ENCODE assay signal across 8 cellular contexts in the genomic region with DNA sequence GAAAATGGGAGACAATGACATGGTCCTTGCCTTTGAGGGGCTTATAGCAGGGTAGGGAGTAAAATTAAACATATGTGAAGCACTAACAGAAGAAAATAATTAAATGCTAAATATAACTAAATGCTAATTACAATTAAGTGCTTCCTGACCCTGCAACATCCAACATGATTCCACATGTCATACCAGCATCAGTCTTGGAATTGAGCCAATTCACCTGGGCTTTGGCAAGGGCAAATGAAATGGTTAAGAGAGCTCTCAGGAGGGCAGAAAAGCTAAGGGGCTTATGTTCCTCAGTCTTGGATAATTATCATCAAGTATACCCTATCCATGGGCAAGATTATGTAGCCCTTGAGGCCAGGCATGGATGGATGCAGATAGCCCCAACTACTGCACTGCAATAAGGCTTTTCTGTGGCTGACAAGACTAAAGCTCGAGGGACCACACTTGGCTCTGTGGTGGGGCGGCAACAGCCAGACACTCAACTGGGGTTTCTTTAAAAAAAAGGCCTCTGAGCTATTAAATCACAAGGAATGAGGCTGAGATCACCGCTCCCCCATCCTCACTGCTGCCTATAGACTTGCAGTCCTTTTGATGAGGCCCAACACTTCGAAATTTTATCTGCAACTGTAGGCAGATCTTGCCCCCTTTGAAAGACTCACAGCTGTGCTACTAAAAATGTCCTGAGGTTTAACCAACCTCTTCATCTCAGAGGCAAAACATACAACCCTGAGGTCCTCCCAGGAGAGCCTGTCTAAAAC. TPM values are rescaled to one million over a fixed set of nuclear protein-coding genes. Genes with fewer than 3 reads are reported as not detected.
DNase-seq lines count a peak whose midpoint lies in the region; ATAC-seq and TF ChIP-seq lines count a peak whose summit lies in the region.

No MANE protein-coding gene starts in this region.

- H3K27me3 ChIP-seq in BE2C: no peaks in the 10 kb centered on the region

- TF ChIP-seq CTCF in BE2C (IDR thresholded peaks at IDR 0.05; ENCODE audit: low read depth, low read length): no peak

- peak overlapping the region; percentile 100 for H3K27ac ChIP-seq in cingulate gyrus (ENCODE audit: low read depth, low read length)

- no peak for ATAC-seq in GM18502 (IDR thresholded peaks at IDR 0.05; ENCODE audit: poor library complexity, unreplicated experiment)
- ATAC-seq in GM21825 (IDR thresholded peaks at IDR 0.05; ENCODE audit: unreplicated experiment): no peak

- H3K36me3 ChIP-seq in BE2C: peaks cover 45% of the 10 kb centered on the region

- DNase-seq in BE2C (no peak), NCI-H1436 (lab: John Stamatoyannopoulos, UW) (peak; percentile 65), myocyte (ENCODE audit: low read depth) (peak; percentile 42), AML-193 (lab: John Stamatoyannopoulos, UW) (no peak)
- no peak for DNase-seq in activated effector memory CD4-positive, alpha-beta T cell treated with Interleukin-2 at 50 U/mL for 16 hours

- peaks cover 22% of the 10 kb centered on the region for H3K4me1 ChIP-seq in BE2C

- H3K4me3 ChIP-seq in BE2C (ENCODE audit: low read depth, low read length): peak overlapping the region; percentile 73; the same call in 1 of the 2 replicates

- no peaks in the 10 kb centered on the region for H3K9me3 ChIP-seq in BE2C

RNA-seq across cellular contexts. Expression of a gene that starts 39.0 kb away (rescaled TPM):
- polyA plus RNA-seq in BE2C (2012; ENCODE audit: insufficient read depth, insufficient read length, low read depth): 21.4 TPM
- 2.4 and 4.1 TPM in 2 replicates for total RNA-seq in myocyte
- polyA plus RNA-seq in myocyte (2012): 6.7 TPM

RNA-seq across cellular contexts. Expression of a gene that starts 42.6 kb away (rescaled TPM):
- polyA plus RNA-seq in BE2C (2012; ENCODE audit: insufficient read depth, insufficient read length, low read depth): 308 TPM
- total RNA-seq in myocyte: 177 and 218 TPM in 2 replicates
- polyA plus RNA-seq in myocyte (2012): 115 TPM

RNA-seq across cellular contexts. Expression of a gene that starts 42.9 kb away (rescaled TPM):
- polyA plus RNA-seq in BE2C (2012; ENCODE audit: insufficient read depth, insufficient read length, low read depth): 7.2 TPM
- total RNA-seq in myocyte: 2.7 and 4.0 TPM in 2 replicates
- 14.2 TPM for polyA plus RNA-seq in myocyte (2012)

Comparison
In these comparisons a context has a peak if more than half of its experiments do, and no peak if none do; other contexts are left out.
1. DNase-seq: peak in NCI-H1436 (single experiment) and myocyte (single experiment); none in BE2C (single experiment), activated effector memory CD4-positive, alpha-beta T cell treated with Interleukin-2 at 50 U/mL for 16 hours (single experiment) and AML-193 (0 of 2).